9 cellular contexts compared by ENCODE assay signal in genomic region chr5:78574731-78575161, GRCh38.
DNase-seq lines count a peak whose midpoint lies in the region; ATAC-seq and TF ChIP-seq lines count a peak whose summit lies in the region.
"Had no signal": no experiment of that assay in that cellular context is flagged by ENCODE, and none has a peak within 500 bp of the region (broad histone marks: within the 10 kb centered on the region; RNA-seq: fewer than 3 reads in every experiment).

No MANE protein-coding gene starts in this region.

- H3F3A ChIP-seq in GM23338 (replicated peaks; ENCODE audit: low read depth): no peaks in the 10 kb centered on the region

- peaks cover 10% of the 10 kb centered on the region; the same call in 2 of the 3 replicates for H3K36me3 Mint-ChIP-seq in GM23338 (ENCODE audit: low read depth)
- no peaks in the 10 kb centered on the region for H3K36me3 Mint-ChIP-seq in WTC11

- H4K20me1 ChIP-seq in GM23338 (replicated peaks; ENCODE audit: insufficient read depth): peaks cover 12% of the 10 kb centered on the region

- 0 out of 2 replicates have a peak overlapping the region, but pooled peaks have one; percentile 14 for H3K27ac ChIP-seq in GM23338 (ENCODE audit: low read depth)
- H3K27ac ChIP-seq: SK-N-MC had no signal

- no peaks in the 10 kb centered on the region for H3K27me3 ChIP-seq in GM23338 (ENCODE audit: insufficient read depth)

- 0 out of 2 replicates have a peak overlapping the region, but pooled peaks have one; percentile 18 for H3K27ac Mint-ChIP-seq in GM23338
- peak overlapping the region; percentile 46; the same call in 1 of the 2 replicates for H3K27ac Mint-ChIP-seq in WTC11

- no peak overlapping the region for H3K4me3 ChIP-seq in GM23338
- H3K4me3 ChIP-seq: SK-N-MC had no signal

- H3K4me3 Mint-ChIP-seq in GM23338: no peak overlapping the region
- H3K4me3 Mint-ChIP-seq in WTC11: no peak overlapping the region

- peaks cover 59% of the 10 kb centered on the region for H3K79me2 ChIP-seq in GM23338 (replicated peaks; ENCODE audit: insufficient read depth)

- in situ Hi-C loops in KBM-7 (cut with MboI; ENCODE audit: low pct_unique_long_range_greater_than_20kb, low sequenced_read_pairs): no loop called here

- TF ChIP-seq CTCF in GM23338 (conservative IDR thresholded peaks at IDR 0.05; ENCODE audit: low read depth in 2 of 2) (no peak), WTC11 (IDR thresholded peaks at IDR 0.05) (no peak)

- peaks cover 6% of the 10 kb centered on the region for H3K4me1 ChIP-seq in GM23338 (ENCODE audit: insufficient read depth)

- no peaks in the 10 kb centered on the region for H3K36me3 ChIP-seq in GM23338 (ENCODE audit: insufficient read depth)

- POLR2A ChIA-PET in WTC11 (lab: Charles Lee): no interaction called here

- ATAC-seq in GM23338 (no peak; the same call in 2 of the 3 replicates), WTC11 (no peak), left lobe of liver (peak; percentile 21), GM21447 (IDR thresholded peaks at IDR 0.05; ENCODE audit: unreplicated experiment) (no peak)

- no peaks in the 10 kb centered on the region; the same call in 2 of the 3 replicates for H3K9me3 Mint-ChIP-seq in GM23338
- no peaks in the 10 kb centered on the region for H3K9me3 Mint-ChIP-seq in WTC11

- no peak overlapping the region for H2AFZ ChIP-seq in GM23338

- no peaks in the 10 kb centered on the region for H3K9me2 ChIP-seq in GM23338 (ENCODE audit: insufficient read depth)

- peak; percentile 20 for DNase-seq in ELF-1 (ENCODE audit: low read depth, low spot score)
- DNase-seq in GM23338 (ENCODE audit: low spot score): no peak
- DNase-seq in WTC11 (ENCODE audit: low spot score): no peak
- no peak for DNase-seq in left lobe of liver (ENCODE audit: low spot score)
- no peak for DNase-seq in AG20443 (ENCODE audit: low spot score)
- no peak for DNase-seq in KBM-7
- DNase-seq in DMS 273 treated with DMSO at 0.1 percent for 48 hours (lab: John Stamatoyannopoulos, UW): no peak

- CTCF ChIA-PET in WTC11 (lab: Charles Lee): interaction anchor here (1.6 kb wide), 1 partner anchor 41 kb away, joined by 6 read pairs; no protein-coding TSS in a partner anchor

- H3K4me1 Mint-ChIP-seq in GM23338 (peaks cover 43% of the 10 kb centered on the region), WTC11 (peaks cover 48% of the 10 kb centered on the region)

- H3K27me3 Mint-ChIP-seq in GM23338 (ENCODE audit: insufficient read depth, low read depth, poor library complexity): peaks cover 4% of the 10 kb centered on the region
- H3K27me3 Mint-ChIP-seq in WTC11 (ENCODE audit: low read depth): no peaks in the 10 kb centered on the region

- H3K4me2 ChIP-seq in GM23338: no peak overlapping the region

TF ChIP-seq in GM23338, 12 proteins besides CTCF, POLR2A, EP300 and RAD21 (continues in another document):
- TF ChIP-seq REST (IDR thresholded peaks at IDR 0.05; ENCODE audit: unreplicated experiment): no peak
- TF ChIP-seq NANOG (IDR thresholded peaks at IDR 0.05; ENCODE audit: borderline replicate concordance): no peak

TF ChIP-seq in WTC11, 78 proteins besides CTCF, POLR2A, EP300 and RAD21:
- no peak for TF ChIP-seq EMX1 (CRISPR knock-in tag; IDR thresholded peaks at IDR 0.05)
- TF ChIP-seq ZNF512 (CRISPR knock-in tag; IDR thresholded peaks at IDR 0.05; ENCODE audit: borderline replicate concordance): no peak
- no peak for TF ChIP-seq CBFB (CRISPR knock-in tag; IDR thresholded peaks at IDR 0.05; ENCODE audit: low read depth)
- TF ChIP-seq ATF1 (CRISPR knock-in tag; IDR thresholded peaks at IDR 0.05): no peak
- no peak for TF ChIP-seq TEAD1 (CRISPR knock-in tag; IDR thresholded peaks at IDR 0.05)
- TF ChIP-seq SOX15 (CRISPR knock-in tag; IDR thresholded peaks at IDR 0.05): no peak
- TF ChIP-seq, protein P1, sequence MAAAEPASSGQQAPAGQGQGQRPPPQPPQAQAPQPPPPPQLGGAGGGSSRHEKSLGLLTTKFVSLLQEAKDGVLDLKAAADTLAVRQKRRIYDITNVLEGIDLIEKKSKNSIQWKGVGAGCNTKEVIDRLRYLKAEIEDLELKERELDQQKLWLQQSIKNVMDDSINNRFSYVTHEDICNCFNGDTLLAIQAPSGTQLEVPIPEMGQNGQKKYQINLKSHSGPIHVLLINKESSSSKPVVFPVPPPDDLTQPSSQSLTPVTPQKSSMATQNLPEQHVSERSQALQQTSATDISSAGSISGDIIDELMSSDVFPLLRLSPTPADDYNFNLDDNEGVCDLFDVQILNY (CRISPR knock-in tag; IDR thresholded peaks at IDR 0.05): no peak
- TF ChIP-seq ERG (CRISPR knock-in tag; IDR thresholded peaks at IDR 0.05): no peak
- no peak for TF ChIP-seq ZNF219 (CRISPR knock-in tag; IDR thresholded peaks at IDR 0.05; ENCODE audit: borderline replicate concordance)
- no peak for TF ChIP-seq ZNF232 (CRISPR knock-in tag; IDR thresholded peaks at IDR 0.05)
- TF ChIP-seq ZNF138 (CRISPR knock-in tag; conservative IDR thresholded peaks at IDR 0.05): no peak
- no peak for TF ChIP-seq FOXK1 (CRISPR knock-in tag; IDR thresholded peaks at IDR 0.05)
- TF ChIP-seq KAT7 (CRISPR knock-in tag; IDR thresholded peaks at IDR 0.05; ENCODE audit: borderline replicate concordance): no peak
- TF ChIP-seq GABPB1 (CRISPR knock-in tag; IDR thresholded peaks at IDR 0.05): no peak
- TF ChIP-seq NR1H2 (CRISPR knock-in tag; IDR thresholded peaks at IDR 0.05): no peak
